In the genomic region with DNA sequence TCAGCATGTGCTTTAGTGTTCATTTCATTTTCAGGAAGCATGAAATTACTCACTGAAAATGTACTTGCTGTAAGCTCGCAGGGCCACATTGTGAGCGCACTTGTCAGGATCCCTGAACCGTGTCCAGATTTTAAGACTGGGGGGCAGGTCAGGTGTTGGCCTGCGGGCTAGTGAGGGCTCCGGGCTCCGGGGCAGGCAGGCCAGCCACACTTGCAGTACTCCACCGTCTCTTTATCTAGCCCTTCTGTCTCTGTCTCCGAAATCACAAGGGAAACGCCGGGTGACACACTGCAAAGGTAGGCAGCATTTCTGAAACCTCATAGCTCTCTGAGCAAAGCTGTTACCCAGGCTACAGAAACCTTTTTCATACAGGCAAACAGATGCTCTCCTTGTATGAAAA, we compare ENCODE assay signal across 22 cellular contexts.
DNase-seq lines count a peak whose midpoint lies in the region; ATAC-seq lines count a peak whose summit lies in the region.
"Had no signal": no experiment of that assay in that cellular context is flagged by ENCODE, and none has a peak within 500 bp of the region (broad histone marks: within the 10 kb centered on the region; RNA-seq: fewer than 3 reads in every experiment).

No MANE protein-coding gene starts in this region.

- no peaks in the 10 kb centered on the region for H3K4me1 Mint-ChIP-seq in activated T-cell treated with anti-CD3 and anti-CD28 coated beads, Interleukin-2, amount 50 U/mL, for 72 hours (ENCODE audit: low read depth)
- H3K4me1 Mint-ChIP-seq in activated T-cell treated with anti-CD3 and anti-CD28 coated beads, Interleukin-2, amount 50 U/mL, for 4 hours (ENCODE audit: low read depth): no peaks in the 10 kb centered on the region
- H3K4me1 Mint-ChIP-seq: memory B cell had no signal

- H3K36me3 Mint-ChIP-seq in activated T-cell treated with anti-CD3 and anti-CD28 coated beads, Interleukin-2, amount 50 U/mL, for 72 hours (ENCODE audit: insufficient read depth in 2 of 2): no peaks in the 10 kb centered on the region
- no peaks in the 10 kb centered on the region for H3K36me3 Mint-ChIP-seq in activated T-cell treated with anti-CD3 and anti-CD28 coated beads, Interleukin-2, amount 50 U/mL, for 4 hours (ENCODE audit: insufficient read depth)
- H3K36me3 Mint-ChIP-seq: activated CD4-positive, alpha-beta memory T cell treated with anti-CD3 and anti-CD28 coated beads for 36 hours; memory B cell had no signal

- peak; percentile 39 to 62 for ATAC-seq in activated T-cell treated with anti-CD3 and anti-CD28 coated beads, Interleukin-2, amount 50 U/mL, for 72 hours (replicated peaks in 1 of 2)
- ATAC-seq in activated T-cell treated with anti-CD3 and anti-CD28 coated beads, Interleukin-2, amount 50 U/mL, for 4 hours: no peak
- ATAC-seq in HG03103 (IDR thresholded peaks at IDR 0.05; ENCODE audit: low read depth, unreplicated experiment): peak; percentile 68
- ATAC-seq in GM18517 (IDR thresholded peaks at IDR 0.05; ENCODE audit: unreplicated experiment): no peak
- ATAC-seq in activated CD4-positive, CD25-positive, alpha-beta regulatory T cell treated with anti-CD3 and anti-CD28 coated beads, Interleukin-2, amount 50 U/mL, for 24 hours: no peak
- ATAC-seq: left colon had no signal

- peaks cover 7% of the 10 kb centered on the region for H3K27me3 Mint-ChIP-seq in activated T-cell treated with anti-CD3 and anti-CD28 coated beads, Interleukin-2, amount 50 U/mL, for 72 hours (ENCODE audit: low read depth)
- peaks cover 7% of the 10 kb centered on the region for H3K27me3 Mint-ChIP-seq in activated T-cell treated with anti-CD3 and anti-CD28 coated beads, Interleukin-2, amount 50 U/mL, for 4 hours (ENCODE audit: low read depth)

- no peak overlapping the region for H3K27ac Mint-ChIP-seq in activated T-cell treated with anti-CD3 and anti-CD28 coated beads, Interleukin-2, amount 50 U/mL, for 72 hours
- H3K27ac Mint-ChIP-seq: activated CD4-positive, alpha-beta memory T cell treated with anti-CD3 and anti-CD28 coated beads for 36 hours; dendritic cell treated with granulocyte-macrophage colony-stimulating factor and Interleukin-4, amounts not matched to agents 40 ng/mL and 50 ng/mL, for 4 days; memory B cell had no signal

- H3K9me3 Mint-ChIP-seq in activated T-cell treated with anti-CD3 and anti-CD28 coated beads, Interleukin-2, amount 50 U/mL, for 72 hours: no peaks in the 10 kb centered on the region
- no peaks in the 10 kb centered on the region for H3K9me3 Mint-ChIP-seq in activated T-cell treated with anti-CD3 and anti-CD28 coated beads, Interleukin-2, amount 50 U/mL, for 4 hours
- H3K9me3 Mint-ChIP-seq: activated CD4-positive, alpha-beta memory T cell treated with anti-CD3 and anti-CD28 coated beads for 36 hours; dendritic cell treated with granulocyte-macrophage colony-stimulating factor and Interleukin-4, amounts not matched to agents 40 ng/mL and 50 ng/mL, for 4 days; memory B cell had no signal

- peak overlapping the region in 1 of 2 donors; percentile 27 for H3K4me3 Mint-ChIP-seq in activated T-cell treated with anti-CD3 and anti-CD28 coated beads, Interleukin-2, amount 50 U/mL, for 72 hours
- no peak overlapping the region for H3K4me3 Mint-ChIP-seq in activated T-cell treated with anti-CD3 and anti-CD28 coated beads, Interleukin-2, amount 50 U/mL, for 4 hours
- H3K4me3 Mint-ChIP-seq: activated CD4-positive, alpha-beta memory T cell treated with anti-CD3 and anti-CD28 coated beads for 36 hours; dendritic cell treated with granulocyte-macrophage colony-stimulating factor and Interleukin-4, amounts not matched to agents 40 ng/mL and 50 ng/mL, for 4 days; memory B cell had no signal

- peak in 1 of 2 donors; percentile 1 for DNase-seq in activated T-cell treated with anti-CD3 and anti-CD28 coated beads, Interleukin-2, amount 50 U/mL, for 72 hours
- no peak for DNase-seq in activated T-cell treated with anti-CD3 and anti-CD28 coated beads, Interleukin-2, amount 50 U/mL, for 4 hours
- DNase-seq in astrocyte of the hippocampus (ENCODE audit: low read depth, low spot score) (peak; percentile 67), foreskin melanocyte (no peak), NCI-H2196 treated with DMSO at 0.1 percent for 48 hours (lab: John Stamatoyannopoulos, UW; ENCODE audit: unreplicated experiment) (no peak)
- DNase-seq: activated CD4-positive, alpha-beta memory T cell treated with anti-CD3 and anti-CD28 coated beads for 36 hours; activated CD4-positive, CD25-positive, alpha-beta regulatory T cell; activated effector memory CD4-positive, alpha-beta T cell treated with anti-CD3 and anti-CD28 coated beads, Interleukin-2, amount 50 U/mL, for 16 hours; left colon; NCI-H1694; NCI-H2227 treated with DMSO at 0.1 percent for 48 hours; NCI-H748 treated with DMSO at 0.1 percent for 48 hours; OCI-M1; Right ventricle myocardium superior; stimulated activated CD4-positive, alpha-beta T cell treated with anti-CD3 and anti-CD28 coated beads, Interleukin-2, amount 100 ng/mL, for 24 hours; stimulated activated naive CD4-positive, alpha-beta T cell; T1000 had no signal

Comparison
In these comparisons a context has a peak if more than half of its experiments do, and no peak if none do; other contexts are left out.
1. ATAC-seq: peak in activated T-cell treated with anti-CD3 and anti-CD28 coated beads, Interleukin-2, amount 50 U/mL, for 72 hours (2 of 2) and HG03103 (single experiment); none in activated T-cell treated with anti-CD3 and anti-CD28 coated beads, Interleukin-2, amount 50 U/mL, for 4 hours (0 of 2), GM18517 (single experiment) and activated CD4-positive, CD25-positive, alpha-beta regulatory T cell treated with anti-CD3 and anti-CD28 coated beads, Interleukin-2, amount 50 U/mL, for 24 hours (0 of 2).